Comparison of ENCODE assay signal across 26 cellular contexts in genomic region chr3:25304916-25305315, GRCh38.
"Had no signal": no experiment of that assay in that cellular context is flagged by ENCODE, and none has a peak within 500 bp of the region (broad histone marks: within the 10 kb centered on the region; RNA-seq: fewer than 3 reads in every experiment).

No MANE protein-coding gene starts in this region.

- DNase-seq: hippocampal formation; immature natural killer cell; kidney; left colon; left lung; lower lobe of right lung; mammary epithelial cell; mesenchymal stem cell; naive B cell; natural killer cell; nephron progenitor cell; ovary; right lobe of liver; stimulated activated CD4-positive, alpha-beta T cell treated with anti-CD3 and anti-CD28 coated beads, Interleukin-1b, Interleukin-23, amount 100 ng/mL, for 48 hours; stimulated activated CD4-positive, alpha-beta T cell treated with anti-CD3 and anti-CD28 coated beads, Interleukin-2, amount 100 ng/mL, for 48 hours; stimulated activated naive B cell treated with anti-CD40 and anti-IgM and Interleukin-4, amounts not matched to agents 10 μg/mL and 1 μg/mL and 100 μg/mL, for 72 hours; stimulated activated naive CD8-positive, alpha-beta T cell treated with anti-CD3 and anti-CD28 coated beads, Interleukin-15, Interleukin-2, amounts not matched to agents 100 U/mL and 50 U/mL, for 24 hours; stomach; testis; thyroid gland; transverse colon; upper lobe of right lung had no signal

- H3K4me1 ChIP-seq: left lung, lower lobe of right lung, neural progenitor cell, right atrium auricular region, right lobe of liver, stomach, testis, thyroid gland, transverse colon, upper lobe of right lung had no signal

- H3K36me3 ChIP-seq: left lung, lower lobe of right lung, neural progenitor cell, ovary, right atrium auricular region, right lobe of liver, stomach, thyroid gland, transverse colon, upper lobe of right lung had no signal

- H3K27me3 ChIP-seq: left lung, neural progenitor cell, ovary, right atrium auricular region, right lobe of liver, stomach, testis, thyroid gland, transverse colon, upper lobe of right lung had no signal

- H2AFZ ChIP-seq: neural progenitor cell had no signal

- H3K36me3 Mint-ChIP-seq: immature natural killer cell; naive B cell; natural killer cell; neural progenitor cell; stimulated activated naive B cell treated with anti-CD40 and anti-IgM and Interleukin-4, amounts not matched to agents 10 μg/mL and 1 μg/mL and 100 μg/mL, for 72 hours had no signal

- H3K4me2 ChIP-seq: neural progenitor cell, smooth muscle cell had no signal

- H3K9ac ChIP-seq: neural progenitor cell had no signal

- ATAC-seq: left colon; left lung; lower lobe of right lung; natural killer cell; right lobe of liver; stimulated activated naive B cell treated with anti-CD40 and anti-IgM and Interleukin-4, amounts not matched to agents 10 μg/mL and 1 μg/mL and 100 μg/mL, for 72 hours; stimulated activated naive CD8-positive, alpha-beta T cell treated with anti-CD3 and anti-CD28 coated beads, Interleukin-15, Interleukin-2, amounts not matched to agents 100 U/mL and 50 U/mL, for 24 hours; upper lobe of right lung had no signal

- H3K27ac Mint-ChIP-seq: immature natural killer cell; naive B cell; natural killer cell; nephron progenitor cell; neural progenitor cell; progenitor cell of endocrine pancreas; stimulated activated naive B cell treated with anti-CD40 and anti-IgM and Interleukin-4, amounts not matched to agents 10 μg/mL and 1 μg/mL and 100 μg/mL, for 72 hours had no signal

- H3K4me3 Mint-ChIP-seq: immature natural killer cell; naive B cell; natural killer cell; nephron progenitor cell; neural progenitor cell; stimulated activated naive B cell treated with anti-CD40 and anti-IgM and Interleukin-4, amounts not matched to agents 10 μg/mL and 1 μg/mL and 100 μg/mL, for 72 hours had no signal

- H3K27me3 Mint-ChIP-seq: naive B cell; progenitor cell of endocrine pancreas; stimulated activated naive B cell treated with anti-CD40 and anti-IgM and Interleukin-4, amounts not matched to agents 10 μg/mL and 1 μg/mL and 100 μg/mL, for 72 hours had no signal

- H3K9me3 Mint-ChIP-seq: immature natural killer cell, natural killer cell, nephron progenitor cell, neural progenitor cell had no signal

- H3K4me1 Mint-ChIP-seq: immature natural killer cell; naive B cell; natural killer cell; stimulated activated naive B cell treated with anti-CD40 and anti-IgM and Interleukin-4, amounts not matched to agents 10 μg/mL and 1 μg/mL and 100 μg/mL, for 72 hours had no signal

- H3K27ac ChIP-seq: left lung, lower lobe of right lung, neural progenitor cell, ovary, right atrium auricular region, right lobe of liver, stomach, testis, thyroid gland, transverse colon, upper lobe of right lung had no signal

- H3K9me3 ChIP-seq: left lung, lower lobe of right lung, ovary, right atrium auricular region, right lobe of liver, stomach, testis, thyroid gland, transverse colon, upper lobe of right lung had no signal

- H3K4me3 ChIP-seq: left lung, lower lobe of right lung, neural progenitor cell, ovary, right atrium auricular region, right lobe of liver, smooth muscle cell, stomach, testis, thyroid gland, transverse colon, upper lobe of right lung had no signal
